Comparison of ENCODE assay signal across 12 cellular contexts in genomic region chr9:99112750-99113417, GRCh38. TPM values are rescaled to one million over a fixed set of nuclear protein-coding genes. Genes with fewer than 3 reads are reported as not detected.
A peak's percentile ranks its signal among the peaks of the same experiment; 100 is the strongest.
DNase-seq lines count a peak whose midpoint lies in the region; ATAC-seq and TF ChIP-seq lines count a peak whose summit lies in the region.
"Had no signal": no experiment of that assay in that cellular context is flagged by ENCODE, and none has a peak within 500 bp of the region (broad histone marks: within the 10 kb centered on the region; RNA-seq: fewer than 3 reads in every experiment).

No MANE protein-coding gene starts in this region.

- H3K79me2 ChIP-seq in H9 (ENCODE audit: insufficient read depth, low read length), result peaks cover 18% of the 10 kb centered on the region; the same call in 1 of the 2 replicates

- peak; percentile 82 for ATAC-seq in activated CD8-positive, alpha-beta memory T cell treated with anti-CD3 and anti-CD28 coated beads, Interleukin-2, amount 10 ng/mL, durations not matched to agents 7 days and 5 days
- ATAC-seq in stimulated activated naive CD8-positive, alpha-beta T cell treated with anti-CD3 and anti-CD28 coated beads, Interleukin-15, Interleukin-2, amounts not matched to agents 100 U/mL and 50 U/mL, for 24 hours, result peak; percentile 83

- H3K18ac ChIP-seq in H9 (ENCODE audit: insufficient read length, low read depth, low read length), result no peak overlapping the region

- no peaks in the 10 kb centered on the region for H3K27me3 Mint-ChIP-seq in activated CD8-positive, alpha-beta memory T cell treated with anti-CD3 and anti-CD28 coated beads, Interleukin-2, amount 10 ng/mL, durations not matched to agents 7 days and 5 days
- H3K27me3 Mint-ChIP-seq in T-helper 2 cell treated with Interferon-gamma antibody and Interleukin-4, amounts not matched to agents 5 μg/mL and 100 μg/mL, for 36 hours (ENCODE audit: low read depth), result no peaks in the 10 kb centered on the region
- no peaks in the 10 kb centered on the region for H3K27me3 Mint-ChIP-seq in H9 (ENCODE audit: low read depth)

- H3K23ac ChIP-seq in H9 (ENCODE audit: insufficient read length, low read depth, low read length), result no peak overlapping the region

- H2AFZ ChIP-seq in H9 (ENCODE audit: low read length), result no peak overlapping the region

- no peak overlapping the region for H3K14ac ChIP-seq in H9 (ENCODE audit: insufficient read depth, low read length)

- no peak overlapping the region for H3K56ac ChIP-seq in H9 (ENCODE audit: insufficient read length, low read depth, low read length)

- H3K23me2 ChIP-seq in H9 (ENCODE audit: insufficient read length, low read depth, low read length, poor library complexity, severe bottlenecking), result no peaks in the 10 kb centered on the region

- WGBS in H9 (ENCODE audit: extremely low coverage, insufficient read length, low lambda C conversion rate), result no CpG with 5 or more reads among the region's 6 CpGs

- no peaks in the 10 kb centered on the region for H3K9me3 Mint-ChIP-seq in activated CD8-positive, alpha-beta memory T cell treated with anti-CD3 and anti-CD28 coated beads, Interleukin-2, amount 10 ng/mL, durations not matched to agents 7 days and 5 days (ENCODE audit: low read depth)
- no peaks in the 10 kb centered on the region for H3K9me3 Mint-ChIP-seq in T-helper 2 cell treated with Interferon-gamma antibody and Interleukin-4, amounts not matched to agents 5 μg/mL and 100 μg/mL, for 36 hours
- no peaks in the 10 kb centered on the region for H3K9me3 Mint-ChIP-seq in H9

- H3K27me3 ChIP-seq in H9 (ENCODE audit: insufficient read depth, low read length), result no peaks in the 10 kb centered on the region
- no peaks in the 10 kb centered on the region for H3K27me3 ChIP-seq in H7 (ENCODE audit: control insufficient read depth, insufficient read depth, low read length)

- no peak overlapping the region for H2AK5ac ChIP-seq in H9 (ENCODE audit: insufficient read length, low read length)

- no peak overlapping the region for H2BK20ac ChIP-seq in H9 (ENCODE audit: low read depth, low read length, poor library complexity, severe bottlenecking)

- H3K4me1 ChIP-seq in H9 (ENCODE audit: insufficient read depth, low read length), result peaks cover 3% of the 10 kb centered on the region; the same call in 1 of the 2 replicates

- H3K4me2 ChIP-seq in H9 (ENCODE audit: insufficient read depth, insufficient read length, low read length), result no peak overlapping the region
- H3K4me2 ChIP-seq: SK-N-SH had no signal

- H3K36me3 ChIP-seq in H7 (replicated peaks; ENCODE audit: control insufficient read depth, insufficient read depth, low read length), result no peaks in the 10 kb centered on the region

- H3K9me3 ChIP-seq in H9 (ENCODE audit: control insufficient read depth, low read depth, low read length), result no peaks in the 10 kb centered on the region
- H3K9me3 ChIP-seq: SK-N-SH had no signal

- peak overlapping the region; percentile 67 for H3K27ac Mint-ChIP-seq in activated CD8-positive, alpha-beta memory T cell treated with anti-CD3 and anti-CD28 coated beads, Interleukin-2, amount 10 ng/mL, durations not matched to agents 7 days and 5 days
- peak overlapping the region; percentile 37 for H3K27ac Mint-ChIP-seq in T-helper 2 cell treated with Interferon-gamma antibody and Interleukin-4, amounts not matched to agents 5 μg/mL and 100 μg/mL, for 36 hours
- H3K27ac Mint-ChIP-seq in H9, result peak overlapping the region in 1 of 3 experiments; percentile 59; a peak in 2 of 7 replicates

- DNase-seq in activated CD8-positive, alpha-beta memory T cell treated with anti-CD3 and anti-CD28 coated beads, Interleukin-2, amount 10 ng/mL, durations not matched to agents 7 days and 5 days, result no peak
- no peak for DNase-seq in activated CD8-positive, alpha-beta memory T cell treated with anti-CD3 and anti-CD28 coated beads for 24 hours
- no peak for DNase-seq in T-helper 2 cell treated with Interferon-gamma antibody and Interleukin-4, amounts not matched to agents 5 μg/mL and 100 μg/mL, for 36 hours (ENCODE audit: low spot score)
- peak; percentile 81 for DNase-seq in central memory CD4-positive, alpha-beta T cell
- DNase-seq in stimulated activated naive CD8-positive, alpha-beta T cell treated with anti-CD3 and anti-CD28 coated beads, Interleukin-15, Interleukin-2, amounts not matched to agents 100 U/mL and 50 U/mL, for 24 hours, result no peak
- DNase-seq in NAMALWA (ENCODE audit: low spot score) (no peak), H9 (no peak), H7 (no peak)
- DNase-seq: EL, Karpas-422, SK-N-SH, small intestine had no signal

- H4K91ac ChIP-seq in H9 (ENCODE audit: insufficient read length, low read depth, low read length), result no peak overlapping the region

- H2BK12ac ChIP-seq in H9 (ENCODE audit: insufficient read length, low read depth, low read length), result no peak overlapping the region

- no peak overlapping the region for H3K27ac ChIP-seq in H9 (ENCODE audit: insufficient read length, low read depth, low read length)

- CTCF ChIA-PET in activated CD8-positive, alpha-beta memory T cell treated with anti-CD3 and anti-CD28 coated beads, Interleukin-2, amount 10 ng/mL, durations not matched to agents 7 days and 5 days (lab: Charles Lee), result interaction anchor here (0.8 to 3.0 kb wide), 5 partner anchors 9 to 96 kb away, joined by 3 to 15 read pairs (median 3); partner anchors contain the start of gene TGFBR1

- no peaks in the 10 kb centered on the region for H4K20me1 ChIP-seq in H9 (ENCODE audit: control insufficient read depth, insufficient read depth, insufficient read length)

- H3K4me1 Mint-ChIP-seq in activated CD8-positive, alpha-beta memory T cell treated with anti-CD3 and anti-CD28 coated beads, Interleukin-2, amount 10 ng/mL, durations not matched to agents 7 days and 5 days, result peaks cover 81% of the 10 kb centered on the region
- peaks cover 67% of the 10 kb centered on the region for H3K4me1 Mint-ChIP-seq in T-helper 2 cell treated with Interferon-gamma antibody and Interleukin-4, amounts not matched to agents 5 μg/mL and 100 μg/mL, for 36 hours (ENCODE audit: low read depth)
- H3K4me1 Mint-ChIP-seq in H9, result peaks cover 44 to 46% of the 10 kb centered on the region in 2 experiments

- no peak overlapping the region for H3K4me3 ChIP-seq in H7 (ENCODE audit: insufficient read depth, low read depth, low read length)

- H4K5ac ChIP-seq in H9 (ENCODE audit: insufficient read length, low read depth, low read length), result no peak overlapping the region

- H2BK15ac ChIP-seq in H9 (ENCODE audit: low read depth, low read length), result no peak overlapping the region

- no peak overlapping the region for H2BK120ac ChIP-seq in H9 (ENCODE audit: low read depth, low read length, poor library complexity, severe bottlenecking)

- no peak overlapping the region for H3K9ac ChIP-seq in H9 (ENCODE audit: extremely low read depth, insufficient read length, low read length)
- H3K9ac ChIP-seq: SK-N-SH had no signal

- H3T11ph ChIP-seq in H9 (ENCODE audit: low read length), result no peak overlapping the region

- peaks cover 12% of the 10 kb centered on the region for H3K79me1 ChIP-seq in H9 (ENCODE audit: insufficient read depth, low read depth, low read length, poor library complexity, severe bottlenecking)

- H3K4me3 Mint-ChIP-seq in activated CD8-positive, alpha-beta memory T cell treated with anti-CD3 and anti-CD28 coated beads, Interleukin-2, amount 10 ng/mL, durations not matched to agents 7 days and 5 days, result peak overlapping the region; percentile 5
- H3K4me3 Mint-ChIP-seq in T-helper 2 cell treated with Interferon-gamma antibody and Interleukin-4, amounts not matched to agents 5 μg/mL and 100 μg/mL, for 36 hours, result peak overlapping the region; percentile 54
- H3K4me3 Mint-ChIP-seq in H9, result 0 out of 5 replicates have a peak overlapping the region, but pooled peaks of 1 of the 2 experiments have one; percentile 24

- no peak overlapping the region for H3K4ac ChIP-seq in H9 (ENCODE audit: low read depth, low read length)

- H3K36me3 Mint-ChIP-seq in activated CD8-positive, alpha-beta memory T cell treated with anti-CD3 and anti-CD28 coated beads, Interleukin-2, amount 10 ng/mL, durations not matched to agents 7 days and 5 days, result peaks cover 47% of the 10 kb centered on the region
- H3K36me3 Mint-ChIP-seq in T-helper 2 cell treated with Interferon-gamma antibody and Interleukin-4, amounts not matched to agents 5 μg/mL and 100 μg/mL, for 36 hours (ENCODE audit: low read depth), result peaks cover 44% of the 10 kb centered on the region
- H3K36me3 Mint-ChIP-seq in H9 (ENCODE audit: insufficient read depth in 1 of 3, low read depth in 3 of 3), result no peaks in the 10 kb centered on the region; a peak in 1 of 7 replicates

- no peak overlapping the region for H2BK5ac ChIP-seq in H9 (ENCODE audit: insufficient read length, low read length)

- no peak for TF ChIP-seq CTCF in H9 (conservative IDR thresholded peaks at IDR 0.05)

- no peak overlapping the region for H4K8ac ChIP-seq in H9 (replicated peaks; ENCODE audit: insufficient read length, low read depth, low read length)

RNA-seq across cellular contexts. Expression of gene TGFBR1, which starts 8.0 kb away (rescaled TPM):
- total RNA-seq in activated CD8-positive, alpha-beta memory T cell treated with anti-CD3 and anti-CD28 coated beads, Interleukin-2, amount 10 ng/mL, durations not matched to agents 7 days and 5 days, result 10 to 100 TPM; 72.5 to 78.0 TPM
- 48.6 and 59.3 TPM in 2 replicates for total RNA-seq in H9 (2021)
- total RNA-seq in H7 (2014; rRNA removed; shearing (Covaris generic)), result 16.9 and 23.4 TPM in 2 replicates
